In the genomic region with DNA sequence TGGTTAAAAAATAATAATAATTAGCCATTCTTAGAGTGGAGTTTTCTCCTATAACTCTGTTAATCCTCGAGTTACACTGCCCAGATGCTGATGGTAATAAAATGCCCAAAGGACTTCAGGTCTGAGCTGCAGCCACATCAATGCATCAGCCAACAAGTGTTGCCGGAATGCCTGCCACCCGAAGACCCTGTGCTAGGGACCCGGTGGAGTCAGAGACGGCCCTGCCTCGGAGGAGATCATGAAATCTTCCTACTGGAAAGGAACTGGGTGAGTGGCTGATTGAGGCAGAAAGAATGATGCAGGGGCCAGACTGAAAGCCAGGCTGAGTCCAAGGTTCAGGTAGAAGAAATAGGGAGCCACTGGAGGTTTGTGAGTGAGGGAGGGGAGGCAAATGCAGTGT, we compare ENCODE assay signal across 20 cellular contexts.
DNase-seq lines count a peak whose midpoint lies in the region; ATAC-seq and TF ChIP-seq lines count a peak whose summit lies in the region.
"Had no signal": no experiment of that assay in that cellular context is flagged by ENCODE, and none has a peak within 500 bp of the region (broad histone marks: within the 10 kb centered on the region; RNA-seq: fewer than 3 reads in every experiment).

No MANE protein-coding gene starts in this region.

- H3K9ac ChIP-seq in ES-I3 (ENCODE audit: low read depth, low read length) (peak overlapping the region; percentile 59; the same call in 1 of the 2 replicates), HUES64 (ENCODE audit: low read depth, low read length) (peak overlapping the region; percentile 71; the same call in 1 of the 2 replicates)

- H3K27me3 ChIP-seq in HUES64 (ENCODE audit: insufficient read depth, low read length) (no peaks in the 10 kb centered on the region), hepatocyte (no peaks in the 10 kb centered on the region), psoas muscle (ENCODE audit: insufficient read depth in 3 of 3, low read length in 2 of 3) (no peaks in the 10 kb centered on the region)

- no peaks in the 10 kb centered on the region for H4K20me1 ChIP-seq in hepatocyte (ENCODE audit: insufficient read depth, poor library complexity, severe bottlenecking)

- peaks cover 13% of the 10 kb centered on the region for H3K79me2 ChIP-seq in hepatocyte

- TF ChIP-seq CTCF in hepatocyte (IDR thresholded peaks at IDR 0.05; ENCODE audit: poor library complexity): no peak
- no peak for TF ChIP-seq CTCF in psoas muscle (IDR thresholded peaks at IDR 0.05)

- H3K9me3 ChIP-seq in ES-I3 (ENCODE audit: control insufficient read depth, insufficient read depth, low read length) (no peaks in the 10 kb centered on the region), HUES64 (ENCODE audit: insufficient read depth, low read depth, low read length) (no peaks in the 10 kb centered on the region), hepatocyte (ENCODE audit: low read depth) (no peaks in the 10 kb centered on the region), psoas muscle (no peaks in the 10 kb centered on the region)

- WGBS in HUES64: 40% methylated on average over 6 of the region's 6 CpGs
- 50% methylated on average over 6 of the region's 6 CpGs for WGBS in hepatocyte (ENCODE audit: low lambda C conversion rate, missing lambda C conversion rate)
- 45 to 49% (median 47%) methylated on average over 6 of the region's 6 CpGs for WGBS in psoas muscle, 3 donors

- H3K4me3 ChIP-seq in HUES64 (ENCODE audit: low read length) (peak overlapping the region; percentile 40), hepatocyte (no peak overlapping the region), psoas muscle (peak overlapping the region; percentile 50)

- H3K27ac ChIP-seq in HUES64 (ENCODE audit: low read depth, low read length): peak overlapping the region; percentile 91
- H3K27ac ChIP-seq in hepatocyte: no peak overlapping the region
- H3K27ac ChIP-seq in psoas muscle: no peak overlapping the region

- H2AFZ ChIP-seq in hepatocyte: peak overlapping the region; percentile 50

- H3K9me2 ChIP-seq in hepatocyte (replicated peaks; ENCODE audit: insufficient read depth): no peaks in the 10 kb centered on the region

- H3K4me1 ChIP-seq in ES-I3 (ENCODE audit: insufficient read depth, low read length) (peaks cover 36% of the 10 kb centered on the region), HUES64 (ENCODE audit: insufficient read depth, low read length) (peaks cover 47% of the 10 kb centered on the region), hepatocyte (ENCODE audit: insufficient read depth) (peaks cover 15% of the 10 kb centered on the region), psoas muscle (peaks cover 13% of the 10 kb centered on the region)

- ATAC-seq in psoas muscle (no peak), GM19324 (IDR thresholded peaks at IDR 0.05; ENCODE audit: low FRiP score, unreplicated experiment) (no peak), HG03280 (IDR thresholded peaks at IDR 0.05; ENCODE audit: unreplicated experiment) (no peak)
- ATAC-seq: activated CD4-positive, CD25-positive, alpha-beta regulatory T cell treated with anti-CD3 and anti-CD28 coated beads, Interleukin-2, amount 50 U/mL, for 24 hours had no signal

- intact Hi-C loops in psoas muscle (cut with DNase I): loop anchor here in 1 of 2 donors (5.0 to 10.0 kb wide), 3 partner anchors 102 to 351 kb away; partner anchors contain the start of gene ZNF423

- H3K4me2 ChIP-seq in hepatocyte: peak overlapping the region; percentile 86

- H3K36me3 ChIP-seq in ES-I3 (ENCODE audit: insufficient read depth, low read length) (no peaks in the 10 kb centered on the region), HUES64 (ENCODE audit: insufficient read depth, low read length) (no peaks in the 10 kb centered on the region), hepatocyte (replicated peaks; ENCODE audit: insufficient read depth, low read depth) (no peaks in the 10 kb centered on the region), psoas muscle (ENCODE audit: insufficient read depth in 1 of 2, low read depth in 1 of 2) (no peaks in the 10 kb centered on the region)

- DNase-seq in hepatocyte (ENCODE audit: low spot score): no peak
- DNase-seq in psoas muscle: no peak
- no peak for DNase-seq in NCI-H1694 (lab: John Stamatoyannopoulos, UW)
- no peak for DNase-seq in activated naive CD4-positive, alpha-beta T cell treated with anti-CD3 and anti-CD28 coated beads, Interleukin-2, amount 50 U/mL, for 16 hours
- DNase-seq: activated CD8-positive, alpha-beta memory T cell treated with anti-CD3 and anti-CD28 coated beads for 24 hours; activated naive CD4-positive, alpha-beta T cell; activated T-cell treated with anti-CD3 and anti-CD28 coated beads, Interleukin-2, amount 50 U/mL, for 24 hours; CD4-positive, alpha-beta memory T cell; DMS 273 treated with DMSO at 0.1 percent for 48 hours; dorsolateral prefrontal cortex; erythroblast; GOT3; naive B cell; NCI-H1436 treated with DMSO at 0.1 percent for 48 hours; NCI-H2171 treated with DMSO at 0.1 percent for 48 hours had no signal
